In the genomic region with DNA sequence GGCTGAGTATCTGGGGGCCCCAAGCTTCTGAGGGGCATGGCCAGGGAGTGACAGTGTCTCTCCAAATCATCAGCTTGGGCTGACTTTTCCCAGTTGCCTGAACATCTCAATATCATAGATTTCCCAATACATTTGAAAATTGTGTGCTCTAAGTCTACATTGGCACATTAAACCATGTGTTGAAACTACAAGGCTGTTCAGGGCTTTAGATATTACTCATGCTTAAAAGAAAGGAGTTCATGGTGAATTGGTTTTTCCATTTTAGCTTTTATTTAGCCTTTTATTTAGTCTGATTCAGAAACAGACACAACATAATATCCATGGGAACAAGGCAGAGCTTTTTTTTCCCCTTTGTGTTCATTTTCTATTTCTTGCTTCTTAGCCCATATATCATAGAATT, we compare ENCODE assay signal across 32 cellular contexts. TPM values are rescaled to one million over a fixed set of nuclear protein-coding genes. Genes with fewer than 3 reads are reported as not detected.
"Had no signal": no experiment of that assay in that cellular context is flagged by ENCODE, and none has a peak within 500 bp of the region (broad histone marks: within the 10 kb centered on the region; RNA-seq: fewer than 3 reads in every experiment).

No MANE protein-coding gene starts in this region.

- H3K36me3 Mint-ChIP-seq: activated CD4-positive, alpha-beta memory T cell treated with anti-CD3 and anti-CD28 coated beads for 36 hours; stimulated activated naive B cell treated with anti-CD40 and anti-IgM and Interleukin-4, amounts not matched to agents 10 μg/mL and 1 μg/mL and 100 μg/mL, for 72 hours had no signal

- ATAC-seq: body of pancreas; foreskin keratinocyte; heart right ventricle; left lung; lower lobe of right lung; naive thymus-derived CD8-positive, alpha-beta T cell; pancreas; stimulated activated naive B cell treated with anti-CD40 and anti-IgM and Interleukin-4, amounts not matched to agents 10 μg/mL and 1 μg/mL and 100 μg/mL, for 72 hours had no signal

- H3K4me1 ChIP-seq: body of pancreas, esophagus squamous epithelium, heart right ventricle, left lung, lower lobe of right lung, pancreas, prostate gland, sigmoid colon, testis, transverse colon had no signal

- H3K9me3 ChIP-seq: body of pancreas, esophagus squamous epithelium, lower lobe of right lung, pancreas, prostate gland, sigmoid colon, testis, transverse colon had no signal

- H3K4me1 Mint-ChIP-seq: activated B cell treated with CpG ODN at 0.5 μM for 24 hours; neural crest cell; stimulated activated naive B cell treated with anti-CD40 and anti-IgM and Interleukin-4, amounts not matched to agents 10 μg/mL and 1 μg/mL and 100 μg/mL, for 72 hours had no signal

- H3K4me3 Mint-ChIP-seq: activated B cell treated with CpG ODN at 0.5 μM for 24 hours; activated CD4-positive, alpha-beta memory T cell treated with anti-CD3 and anti-CD28 coated beads for 36 hours; activated naive CD4-positive, alpha-beta T cell treated with anti-CD3 and anti-CD28 coated beads for 36 hours; activated T-helper 1 cell treated with anti-CD3 and anti-CD28 coated beads, Interleukin-12 subunit alpha, Interleukin-12 subunit beta, Interleukin-2, Interleukin-4 antibody, amounts not matched to agents 30 ng/mL and 10 ng/mL and 1 ng/mL, durations not matched to agents 14 hours and 24 hours and 36 hours; naive thymus-derived CD8-positive, alpha-beta T cell; neural crest cell; stimulated activated naive B cell treated with anti-CD40 and anti-IgM and Interleukin-4, amounts not matched to agents 10 μg/mL and 1 μg/mL and 100 μg/mL, for 72 hours had no signal

- H3K9me3 Mint-ChIP-seq: activated B cell treated with CpG ODN at 0.5 μM for 24 hours; activated naive CD4-positive, alpha-beta T cell treated with anti-CD3 and anti-CD28 coated beads for 36 hours; activated T-helper 1 cell treated with anti-CD3 and anti-CD28 coated beads, Interleukin-12 subunit alpha, Interleukin-12 subunit beta, Interleukin-2, Interleukin-4 antibody, amounts not matched to agents 30 ng/mL and 10 ng/mL and 1 ng/mL, durations not matched to agents 14 hours and 24 hours and 36 hours had no signal

- H3K27ac Mint-ChIP-seq: activated B cell treated with CpG ODN at 0.5 μM for 24 hours; activated CD4-positive, alpha-beta memory T cell treated with anti-CD3 and anti-CD28 coated beads for 36 hours; activated naive CD4-positive, alpha-beta T cell treated with anti-CD3 and anti-CD28 coated beads for 36 hours; stimulated activated naive B cell treated with anti-CD40 and anti-IgM and Interleukin-4, amounts not matched to agents 10 μg/mL and 1 μg/mL and 100 μg/mL, for 72 hours had no signal

- DNase-seq: activated B cell treated with CpG ODN at 0.5 μM for 24 hours; activated CD4-positive, alpha-beta memory T cell treated with anti-CD3 and anti-CD28 coated beads for 36 hours; activated CD8-positive, alpha-beta memory T cell treated with anti-CD3 and anti-CD28 coated beads, Interleukin-2, amount 50 U/mL, for 4 hours; activated effector memory CD4-positive, alpha-beta T cell treated with anti-CD3 and anti-CD28 coated beads, Interleukin-2, amount 50 U/mL, for 16 hours; activated naive CD4-positive, alpha-beta T cell treated with anti-CD3 and anti-CD28 coated beads for 36 hours; activated T-cell treated with anti-CD3 and anti-CD28 coated beads, Interleukin-2, amount 50 U/mL, for 1 hour; aorta; body of pancreas; dermis blood vessel endothelial cell; effector CD8-positive, alpha-beta T cell; esophagus squamous epithelium; foreskin keratinocyte; heart right ventricle; left lung; lower lobe of right lung; mesenchymal stem cell; naive thymus-derived CD8-positive, alpha-beta T cell; nucleus accumbens; pancreas; sigmoid colon; stimulated activated CD4-positive, alpha-beta T cell treated with anti-CD3 and anti-CD28 coated beads, Interleukin-1b, Interleukin-23, amount 100 ng/mL, for 48 hours; stimulated activated naive B cell treated with anti-CD40 and anti-IgM and Interleukin-4, amounts not matched to agents 10 μg/mL and 1 μg/mL and 100 μg/mL, for 72 hours; T-helper 2 cell; testis; transverse colon had no signal

- H3K27ac ChIP-seq: body of pancreas, epithelial cell of prostate, foreskin keratinocyte, heart right ventricle, left lung, lower lobe of right lung, pancreas, prostate gland, sigmoid colon, testis, transverse colon had no signal

- H3K27me3 Mint-ChIP-seq: activated CD4-positive, alpha-beta memory T cell treated with anti-CD3 and anti-CD28 coated beads for 36 hours had no signal

- H3K27me3 ChIP-seq: body of pancreas, foreskin keratinocyte, left lung, pancreas, sigmoid colon, testis, transverse colon had no signal

- H3K4me3 ChIP-seq: body of pancreas, esophagus squamous epithelium, heart right ventricle, left lung, lower lobe of right lung, pancreas, prostate gland, sigmoid colon, smooth muscle cell, testis, transverse colon had no signal

- H3K36me3 ChIP-seq: esophagus squamous epithelium, heart right ventricle, left lung, lower lobe of right lung, pancreas, prostate gland, sigmoid colon, transverse colon had no signal

RNA-seq across cellular contexts. Expression of a gene that starts 49.9 kb away (rescaled TPM):
- total RNA-seq: activated B cell treated with CpG ODN at 0.5 μM for 24 hours; activated CD4-positive, alpha-beta memory T cell treated with anti-CD3 and anti-CD28 coated beads for 36 hours; activated CD8-positive, alpha-beta memory T cell treated with anti-CD3 and anti-CD28 coated beads for 36 hours; activated naive CD4-positive, alpha-beta T cell treated with anti-CD3 and anti-CD28 coated beads for 36 hours; activated T-helper 1 cell treated with anti-CD3 and anti-CD28 coated beads, Interleukin-12 subunit alpha, Interleukin-12 subunit beta, Interleukin-2, Interleukin-4 antibody, amounts not matched to agents 30 ng/mL and 10 ng/mL and 1 ng/mL, durations not matched to agents 14 hours and 24 hours and 36 hours; dermis blood vessel endothelial cell; foreskin keratinocyte; glomerular endothelial cell; left lung; lower lobe of right lung; naive thymus-derived CD8-positive, alpha-beta T cell; neural crest cell; smooth muscle cell had no signal
- polyA plus RNA-seq: foreskin keratinocyte; naive thymus-derived CD8-positive, alpha-beta T cell; smooth muscle cell had no signal
